Comparison of ENCODE assay signal across 11 cellular contexts in genomic region chr3:158732856-158733200, GRCh38. TPM values are rescaled to one million over a fixed set of nuclear protein-coding genes. Genes with fewer than 3 reads are reported as not detected.
A peak's percentile ranks its signal among the peaks of the same experiment; 100 is the strongest.
DNase-seq lines count a peak whose midpoint lies in the region; ATAC-seq and TF ChIP-seq lines count a peak whose summit lies in the region.
"Had no signal": no experiment of that assay in that cellular context is flagged by ENCODE, and none has a peak within 500 bp of the region (broad histone marks: within the 10 kb centered on the region; RNA-seq: fewer than 3 reads in every experiment).

No MANE protein-coding gene starts in this region.

- no peak overlapping the region for H3K27ac Mint-ChIP-seq in neural progenitor cell
- H3K27ac Mint-ChIP-seq: activated CD8-positive, alpha-beta T cell treated with anti-CD3 and anti-CD28 coated beads, Interleukin-2, amount 10 ng/mL, durations not matched to agents 7 days and 5 days had no signal

- BruUV-seq in A673 (replicated peaks; lab: Mats Ljungman, UMichigan): no TSS peak

- H3K36me3 ChIP-seq in A673 (ENCODE audit: insufficient read depth, low read length, poor library complexity, severe bottlenecking) (no peaks in the 10 kb centered on the region), neural progenitor cell (no peaks in the 10 kb centered on the region)

- TF ChIP-seq CTCF in A673 (conservative IDR thresholded peaks at IDR 0.05; ENCODE audit: low read depth, low read length): no peak
- TF ChIP-seq CTCF in WI38 (IDR thresholded peaks at IDR 0.05; ENCODE audit: low read depth, low read length): no peak
- no peak for TF ChIP-seq CTCF in fibroblast of villous mesenchyme (IDR thresholded peaks at IDR 0.05; ENCODE audit: insufficient read depth, low read depth, low read length)
- TF ChIP-seq CTCF in neural progenitor cell (IDR thresholded peaks at IDR 0.05): no peak

- peak overlapping the region; percentile 9 for H3K9ac ChIP-seq in neural progenitor cell

- H3K9me3 ChIP-seq in A673 (ENCODE audit: low read depth, low read length, poor library complexity, severe bottlenecking) (no peaks in the 10 kb centered on the region), neural progenitor cell (ENCODE audit: low read depth) (no peaks in the 10 kb centered on the region)

- no peak for ATAC-seq in activated CD4-positive, CD25-positive, alpha-beta regulatory T cell treated with anti-CD3 and anti-CD28 coated beads, Interleukin-2, amount 50 U/mL, for 24 hours

- peaks cover 7% of the 10 kb centered on the region for H3K9me3 Mint-ChIP-seq in neural progenitor cell

- H3K27me3 ChIP-seq in A673 (replicated peaks; ENCODE audit: insufficient read depth, low read depth, low read length, poor library complexity) (no peaks in the 10 kb centered on the region), neural progenitor cell (peaks cover 24% of the 10 kb centered on the region)

- H3K27ac ChIP-seq in A673 (ENCODE audit: low read depth, low read length, poor library complexity, severe bottlenecking) (no peak overlapping the region), neural progenitor cell (no peak overlapping the region)
- H3K27ac ChIP-seq: C4-2B had no signal

- peak overlapping the region; percentile 74 for H3K4me3 Mint-ChIP-seq in neural progenitor cell
- H3K4me3 Mint-ChIP-seq: activated CD8-positive, alpha-beta T cell treated with anti-CD3 and anti-CD28 coated beads, Interleukin-2, amount 10 ng/mL, durations not matched to agents 7 days and 5 days had no signal

- H2AFZ ChIP-seq in neural progenitor cell (replicated peaks): peak overlapping the region; percentile 89

- CTCF ChIA-PET in A673 (lab: Charles Lee): no interaction called here

- POLR2A ChIA-PET in A673 (lab: Charles Lee; ENCODE audit: low non-redundant PET): no interaction called here

- H3K4me1 ChIP-seq in A673 (ENCODE audit: insufficient read depth, low read length, poor library complexity, severe bottlenecking) (no peaks in the 10 kb centered on the region), neural progenitor cell (peaks cover 6% of the 10 kb centered on the region)

- peaks cover 17% of the 10 kb centered on the region for H3K27me3 Mint-ChIP-seq in neural progenitor cell (ENCODE audit: insufficient read depth, low read depth)

- no peaks in the 10 kb centered on the region for H3F3A ChIP-seq in neural progenitor cell (ENCODE audit: low read depth)

- H3K4me2 ChIP-seq in neural progenitor cell: peak overlapping the region; percentile 87

- H3K36me3 Mint-ChIP-seq in neural progenitor cell: peaks cover 2% of the 10 kb centered on the region

- DNase-seq in A673 (ENCODE audit: low spot score) (no peak), fibroblast of villous mesenchyme (ENCODE audit: low read depth) (no peak), neural progenitor cell (ENCODE audit: low spot score) (no peak), NCI-H446 treated with DMSO at 0.1 percent for 48 hours (lab: John Stamatoyannopoulos, UW) (no peak)
- no peak for DNase-seq in stimulated activated naive CD4-positive, alpha-beta T cell (lab: John Stamatoyannopoulos, UW)
- no peak for DNase-seq in activated effector memory CD4-positive, alpha-beta T cell treated with Interleukin-2 at 50 U/mL for 16 hours
- DNase-seq: activated CD8-positive, alpha-beta T cell treated with anti-CD3 and anti-CD28 coated beads, Interleukin-2, amount 10 ng/mL, durations not matched to agents 7 days and 5 days; PC-3 had no signal

- no peaks in the 10 kb centered on the region for H3K79me2 ChIP-seq in neural progenitor cell (ENCODE audit: low read depth)

- H3K4me3 ChIP-seq in A673 (ENCODE audit: low read depth, low read length, poor library complexity, severe bottlenecking) (peak overlapping the region; percentile 51), WI38 (ENCODE audit: low read depth, low read length) (peak overlapping the region; percentile 60), fibroblast of villous mesenchyme (ENCODE audit: low read depth, low read length) (peak overlapping the region; percentile 71), neural progenitor cell (peak overlapping the region; percentile 59)

- no peaks in the 10 kb centered on the region for H4K20me1 ChIP-seq in neural progenitor cell (ENCODE audit: low read depth)

- intact Hi-C loops in A673 (cut with micrococcal nuclease; ENCODE audit: unreplicated experiment): no loop called here

- H3K4me1 Mint-ChIP-seq in neural progenitor cell: peaks cover 7% of the 10 kb centered on the region

RNA-seq across cellular contexts. Expression of gene RARRES1, which starts 0.6 kb away (rescaled TPM):
- 0.15 TPM in 1 of 2 replicates, not detected in the other for total RNA-seq in A673 (2021)
- total RNA-seq in fibroblast of villous mesenchyme: 6.4 and 8.2 TPM in 2 replicates
- 0.21 and 0.62 TPM in 2 replicates for total RNA-seq in neural progenitor cell (ENCODE audit: low replicate concordance)
- total RNA-seq: activated CD8-positive, alpha-beta T cell treated with anti-CD3 and anti-CD28 coated beads, Interleukin-2, amount 10 ng/mL, durations not matched to agents 7 days and 5 days had no signal
